Comparison of ENCODE assay signal across 14 cellular contexts in genomic region chrX:42289492-42290385, GRCh38.
"Had no signal": no experiment of that assay in that cellular context is flagged by ENCODE, and none has a peak within 500 bp of the region (broad histone marks: within the 10 kb centered on the region; RNA-seq: fewer than 3 reads in every experiment).

No MANE protein-coding gene starts in this region.

- H3K4me1 Mint-ChIP-seq: nephron had no signal

- H3K27ac Mint-ChIP-seq: nephron; stimulated activated naive B cell treated with anti-CD40 and anti-IgM and Interleukin-4, amounts not matched to agents 10 μg/mL and 1 μg/mL and 100 μg/mL, for 72 hours had no signal

- H3K27me3 Mint-ChIP-seq: stimulated activated naive B cell treated with anti-CD40 and anti-IgM and Interleukin-4, amounts not matched to agents 10 μg/mL and 1 μg/mL and 100 μg/mL, for 72 hours had no signal

- ATAC-seq: esophagus mucosa; gastrocnemius medialis; heart left ventricle; left lung; stimulated activated naive B cell treated with anti-CD40 and anti-IgM and Interleukin-4, amounts not matched to agents 10 μg/mL and 1 μg/mL and 100 μg/mL, for 72 hours had no signal

- H3K4me3 Mint-ChIP-seq: nephron; stimulated activated naive B cell treated with anti-CD40 and anti-IgM and Interleukin-4, amounts not matched to agents 10 μg/mL and 1 μg/mL and 100 μg/mL, for 72 hours had no signal

- DNase-seq: activated CD4-positive, alpha-beta T cell treated with anti-CD3 and anti-CD28 coated beads for 1 hour; activated gamma-delta T cell treated with Interleukin-2 at 50 U/mL for 16 hours; cerebellar nuclear complex; effector CD8-positive, alpha-beta T cell; gastrocnemius medialis; heart left ventricle; left lung; mammary epithelial cell; midbrain; stimulated activated CD4-positive, alpha-beta T cell treated with anti-CD3 and anti-CD28 coated beads, Interleukin-1b, Interleukin-23, amount 100 ng/mL, for 48 hours; stimulated activated naive B cell treated with anti-CD40 and anti-IgM and Interleukin-4, amounts not matched to agents 10 μg/mL and 1 μg/mL and 100 μg/mL, for 72 hours; substantia nigra had no signal
